Comparison of ENCODE assay signal across 1 cellular context in genomic region chr5:124057815-124058231, GRCh38.
A peak's percentile ranks its signal among the peaks of the same experiment; 100 is the strongest.
TF ChIP-seq lines count a peak whose summit lies in the region.

No MANE protein-coding gene starts in this region.

TF ChIP-seq in SK-N-SH, 30 proteins besides CTCF, POLR2A, EP300 and RAD21 (continued from another document):
- TF ChIP-seq MXI1 (IDR thresholded peaks at IDR 0.05; ENCODE audit: low read depth, low read length) (peak; percentile 72), TEAD4 (IDR thresholded peaks at IDR 0.05; ENCODE audit: borderline replicate concordance, insufficient read depth) (peak; percentile 95), NRF1 (IDR thresholded peaks at IDR 0.05; ENCODE audit: low read depth, low read length) (no peak), NFIC (IDR thresholded peaks at IDR 0.05; ENCODE audit: borderline replicate concordance) (peak; percentile 90), TCF12 (IDR thresholded peaks at IDR 0.05) (peak; percentile 100), USF1 (IDR thresholded peaks at IDR 0.05; ENCODE audit: borderline replicate concordance, low read depth) (no peak), FOSL2 (IDR thresholded peaks at IDR 0.05; ENCODE audit: borderline replicate concordance, low read depth) (no peak), EZH2phosphoT487 (IDR thresholded peaks at IDR 0.05; ENCODE audit: borderline replicate concordance, low read depth) (no peak), PBX3 (IDR thresholded peaks at IDR 0.05) (peak; percentile 96)
- TF ChIP-seq, protein P1, sequence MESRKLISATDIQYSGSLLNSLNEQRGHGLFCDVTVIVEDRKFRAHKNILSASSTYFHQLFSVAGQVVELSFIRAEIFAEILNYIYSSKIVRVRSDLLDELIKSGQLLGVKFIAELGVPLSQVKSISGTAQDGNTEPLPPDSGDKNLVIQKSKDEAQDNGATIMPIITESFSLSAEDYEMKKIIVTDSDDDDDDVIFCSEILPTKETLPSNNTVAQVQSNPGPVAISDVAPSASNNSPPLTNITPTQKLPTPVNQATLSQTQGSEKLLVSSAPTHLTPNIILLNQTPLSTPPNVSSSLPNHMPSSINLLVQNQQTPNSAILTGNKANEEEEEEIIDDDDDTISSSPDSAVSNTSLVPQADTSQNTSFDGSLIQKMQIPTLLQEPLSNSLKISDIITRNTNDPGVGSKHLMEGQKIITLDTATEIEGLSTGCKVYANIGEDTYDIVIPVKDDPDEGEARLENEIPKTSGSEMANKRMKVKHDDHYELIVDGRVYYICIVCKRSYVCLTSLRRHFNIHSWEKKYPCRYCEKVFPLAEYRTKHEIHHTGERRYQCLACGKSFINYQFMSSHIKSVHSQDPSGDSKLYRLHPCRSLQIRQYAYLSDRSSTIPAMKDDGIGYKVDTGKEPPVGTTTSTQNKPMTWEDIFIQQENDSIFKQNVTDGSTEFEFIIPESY (IDR thresholded peaks at IDR 0.05; ENCODE audit: borderline replicate concordance, low read depth) = 0 out of 2 replicates have a peak, but pooled peaks have one; percentile 60
